Comparison of ENCODE assay signal across 10 cellular contexts in genomic region chr2:11754705-11755026, GRCh38. TPM values are rescaled to one million over a fixed set of nuclear protein-coding genes. Genes with fewer than 3 reads are reported as not detected.
DNase-seq lines count a peak whose midpoint lies in the region; TF ChIP-seq lines count a peak whose summit lies in the region.
"Had no signal": no experiment of that assay in that cellular context is flagged by ENCODE, and none has a peak within 500 bp of the region (broad histone marks: within the 10 kb centered on the region; RNA-seq: fewer than 3 reads in every experiment).

No MANE protein-coding gene starts in this region.

- TF ChIP-seq EP300 in tibial nerve (IDR thresholded peaks at IDR 0.05): no peak

- peak overlapping the region; percentile 96 for H3K27ac Mint-ChIP-seq in activated naive CD4-positive, alpha-beta T cell treated with anti-CD3 and anti-CD28 coated beads, Interleukin-2, amount 10 ng/mL, durations not matched to agents 7 days and 5 days

- H3K4me1 ChIP-seq in esophagus squamous epithelium (peaks cover 18 to 53% (median 21%) of the 10 kb centered on the region in 3 donors), tibial nerve (peaks cover 0 to 77% (median 36%) of the 10 kb centered on the region in 4 donors)

- in situ Hi-C loops in KBM-7 (cut with MboI; ENCODE audit: low pct_unique_long_range_greater_than_20kb, low sequenced_read_pairs): no loop called here

- no peaks in the 10 kb centered on the region for H3K27me3 Mint-ChIP-seq in activated naive CD4-positive, alpha-beta T cell treated with anti-CD3 and anti-CD28 coated beads, Interleukin-2, amount 10 ng/mL, durations not matched to agents 7 days and 5 days

- H3K4me1 Mint-ChIP-seq in activated naive CD4-positive, alpha-beta T cell treated with anti-CD3 and anti-CD28 coated beads, Interleukin-2, amount 10 ng/mL, durations not matched to agents 7 days and 5 days: peaks cover 92% of the 10 kb centered on the region

- no peaks in the 10 kb centered on the region for H3K9me3 ChIP-seq in esophagus squamous epithelium
- no peaks in the 10 kb centered on the region for H3K9me3 ChIP-seq in tibial nerve

- H3K4me3 ChIP-seq in esophagus squamous epithelium (no peak overlapping the region), tibial nerve (no peak overlapping the region)

- no peak for TF ChIP-seq CTCF in RWPE1 (conservative IDR thresholded peaks at IDR 0.05; ENCODE audit: low read depth)
- TF ChIP-seq CTCF in esophagus squamous epithelium (IDR thresholded peaks at IDR 0.05): no peak
- TF ChIP-seq CTCF in tibial nerve (IDR thresholded peaks at IDR 0.05): no peak

- H3K36me3 ChIP-seq in esophagus squamous epithelium (no peaks in the 10 kb centered on the region), tibial nerve (no peaks in the 10 kb centered on the region)

- H3K27me3 ChIP-seq in esophagus squamous epithelium (no peaks in the 10 kb centered on the region), tibial nerve (no peaks in the 10 kb centered on the region)

- intact Hi-C loops in esophagus squamous epithelium (cut with DNase I): no loop called here

- peaks cover 27% of the 10 kb centered on the region for H3K36me3 Mint-ChIP-seq in activated naive CD4-positive, alpha-beta T cell treated with anti-CD3 and anti-CD28 coated beads, Interleukin-2, amount 10 ng/mL, durations not matched to agents 7 days and 5 days

- 55 to 86% methylated on average over 2 of the region's 2 CpGs for WGBS in esophagus squamous epithelium, 2 donors
- 33 to 49% methylated on average over 2 of the region's 2 CpGs for WGBS in tibial nerve, 2 donors

- H3K27ac ChIP-seq in RWPE1 (peak overlapping the region; percentile 72), esophagus squamous epithelium (peak overlapping the region; percentile 63 to 88 (median 76)), tibial nerve (peak overlapping the region in 3 of 4 donors; percentile 69 to 79 (median 70))

- TF ChIP-seq POLR2A in esophagus squamous epithelium (IDR thresholded peaks at IDR 0.05) (no peak), tibial nerve (IDR thresholded peaks at IDR 0.05) (no peak)

- no peaks in the 10 kb centered on the region for H3K9me3 Mint-ChIP-seq in activated naive CD4-positive, alpha-beta T cell treated with anti-CD3 and anti-CD28 coated beads, Interleukin-2, amount 10 ng/mL, durations not matched to agents 7 days and 5 days

- H3K4me3 Mint-ChIP-seq in activated naive CD4-positive, alpha-beta T cell treated with anti-CD3 and anti-CD28 coated beads, Interleukin-2, amount 10 ng/mL, durations not matched to agents 7 days and 5 days: peak overlapping the region; percentile 64

- CTCF ChIA-PET in activated naive CD4-positive, alpha-beta T cell treated with anti-CD3 and anti-CD28 coated beads, Interleukin-2, amount 10 ng/mL, durations not matched to agents 7 days and 5 days (lab: Charles Lee): interaction anchor here (2.2 to 5.1 kb wide), 2 partner anchors 10 to 26 kb away, joined by 21 to 67 read pairs; partner anchors contain the start of gene LPIN1
- CTCF ChIA-PET in RWPE1 (lab: Yijun Ruan, JAX): interaction anchor here (0.6 to 1.8 kb wide), 3 partner anchors 16 to 73 kb away, joined by 4 to 6 read pairs (median 4); no protein-coding TSS in a partner anchor

- DNase-seq in activated naive CD4-positive, alpha-beta T cell treated with anti-CD3 and anti-CD28 coated beads, Interleukin-2, amount 10 ng/mL, durations not matched to agents 7 days and 5 days: no peak
- no peak for DNase-seq in activated naive CD4-positive, alpha-beta T cell (lab: John Stamatoyannopoulos, UW)
- DNase-seq in RWPE1 (ENCODE audit: low spot score): no peak
- no peak for DNase-seq in esophagus squamous epithelium (lab: John Stamatoyannopoulos, UW)
- no peak for DNase-seq in tibial nerve (ENCODE audit: low spot score in 2 of 2)
- DNase-seq in KBM-7: no peak
- no peak for DNase-seq in A172 (ENCODE audit: low spot score)
- DNase-seq in NCI-H226: no peak
- DNase-seq: midbrain, OCI-M1 had no signal

- POLR2A ChIA-PET in RWPE1 (lab: Yijun Ruan, JAX; ENCODE audit: low non-redundant PET): interaction anchor here (0.6 kb wide), 1 partner anchor 11 kb away, joined by 3 read pairs; no protein-coding TSS in a partner anchor

RNA-seq across cellular contexts. Expression of gene LPIN1, which starts 8.2 kb away (rescaled TPM):
- 10 to 100 TPM; 16.9 to 80.9 (median 39.7) TPM for total RNA-seq in esophagus squamous epithelium
- total RNA-seq in tibial nerve: 100 to 1,000 TPM; 170 to 202 (median 172) TPM
- 25.8 and 34.4 TPM in 2 replicates for total RNA-seq in A172 (2014; rRNA removed; shearing (Covaris generic))
